1 cellular context compared by ENCODE assay signal in genomic region chr3:33130144-33130543, GRCh38.
TF ChIP-seq lines count a peak whose summit lies in the region.

No MANE protein-coding gene starts in this region.

TF ChIP-seq in IMR-90, 13 proteins besides CTCF, POLR2A, EP300 and RAD21 (continued from another document):
- TF ChIP-seq RFX5 (IDR thresholded peaks at IDR 0.05; ENCODE audit: low read depth, low read length) (no peak), CHD1 (IDR thresholded peaks at IDR 0.05; ENCODE audit: low read depth, low read length) (no peak), RCOR1 (IDR thresholded peaks at IDR 0.05; ENCODE audit: insufficient replicate concordance, low read length) (no peak), SMC3 (IDR thresholded peaks at IDR 0.05; ENCODE audit: low read depth, low read length) (no peak), MXI1 (IDR thresholded peaks at IDR 0.05; ENCODE audit: borderline replicate concordance, low read depth, low read length) (no peak)
